9 cellular contexts compared by ENCODE assay signal in genomic region chrX:17535229-17535628, GRCh38.
DNase-seq lines count a peak whose midpoint lies in the region; ATAC-seq and TF ChIP-seq lines count a peak whose summit lies in the region.
"Had no signal": no experiment of that assay in that cellular context is flagged by ENCODE, and none has a peak within 500 bp of the region (broad histone marks: within the 10 kb centered on the region; RNA-seq: fewer than 3 reads in every experiment).

No MANE protein-coding gene starts in this region.

- no peak overlapping the region for H3K4me3 Mint-ChIP-seq in activated CD8-positive, alpha-beta T cell treated with anti-CD3 and anti-CD28 coated beads, Interleukin-2, amount 10 ng/mL, durations not matched to agents 7 days and 5 days
- H3K4me3 Mint-ChIP-seq in stimulated activated effector memory CD8-positive, alpha-beta T cell treated with anti-CD3 and anti-CD28 coated beads, Interleukin-12 subunit alpha, Interleukin-12 subunit beta, amount 100 ng/mL, for 72 hours = no peak overlapping the region
- H3K4me3 Mint-ChIP-seq: T-cell had no signal

- H3K36me3 ChIP-seq in iPS DF 6.9 (ENCODE audit: control insufficient read depth, insufficient read depth, low read length) = no peaks in the 10 kb centered on the region

- peaks cover 5% of the 10 kb centered on the region for H3K4me1 Mint-ChIP-seq in activated CD8-positive, alpha-beta T cell treated with anti-CD3 and anti-CD28 coated beads, Interleukin-2, amount 10 ng/mL, durations not matched to agents 7 days and 5 days (ENCODE audit: low read depth)
- no peaks in the 10 kb centered on the region for H3K4me1 Mint-ChIP-seq in stimulated activated effector memory CD8-positive, alpha-beta T cell treated with anti-CD3 and anti-CD28 coated beads, Interleukin-12 subunit alpha, Interleukin-12 subunit beta, amount 100 ng/mL, for 72 hours
- H3K4me1 Mint-ChIP-seq: T-cell had no signal

- peaks cover under 1% of the 10 kb centered on the region for H3K27me3 Mint-ChIP-seq in activated CD8-positive, alpha-beta T cell treated with anti-CD3 and anti-CD28 coated beads, Interleukin-2, amount 10 ng/mL, durations not matched to agents 7 days and 5 days (ENCODE audit: low read depth)

- no peaks in the 10 kb centered on the region for H3K27me3 ChIP-seq in iPS DF 6.9 (ENCODE audit: control insufficient read depth, insufficient read depth, low read length)

- H3K36me3 Mint-ChIP-seq in activated CD8-positive, alpha-beta T cell treated with anti-CD3 and anti-CD28 coated beads, Interleukin-2, amount 10 ng/mL, durations not matched to agents 7 days and 5 days (ENCODE audit: low read depth) = no peaks in the 10 kb centered on the region
- no peaks in the 10 kb centered on the region for H3K36me3 Mint-ChIP-seq in stimulated activated effector memory CD8-positive, alpha-beta T cell treated with anti-CD3 and anti-CD28 coated beads, Interleukin-12 subunit alpha, Interleukin-12 subunit beta, amount 100 ng/mL, for 72 hours
- H3K36me3 Mint-ChIP-seq: T-cell had no signal

- H3K4me3 ChIP-seq in GM12875 (ENCODE audit: low read depth, low read length) (no peak overlapping the region), iPS DF 6.9 (ENCODE audit: low read length) (no peak overlapping the region)

- no peaks in the 10 kb centered on the region for H3K9me3 ChIP-seq in iPS DF 6.9 (ENCODE audit: control insufficient read depth, insufficient read depth, low read length)

- POLR2A ChIA-PET in activated CD8-positive, alpha-beta T cell treated with anti-CD3 and anti-CD28 coated beads, Interleukin-2, amount 10 ng/mL, durations not matched to agents 7 days and 5 days (lab: Charles Lee) = no interaction called here

- H3K4me1 ChIP-seq in iPS DF 6.9 (ENCODE audit: control insufficient read depth, insufficient read depth, low read length) = peaks cover 1% of the 10 kb centered on the region; the same call in 1 of the 2 replicates

- WGBS in iPS DF 6.9 (ENCODE audit: insufficient coverage, insufficient read length) = no CpG with 5 or more reads among the region's 4 CpGs

- H3K27ac Mint-ChIP-seq in activated CD8-positive, alpha-beta T cell treated with anti-CD3 and anti-CD28 coated beads, Interleukin-2, amount 10 ng/mL, durations not matched to agents 7 days and 5 days = no peak overlapping the region
- H3K27ac Mint-ChIP-seq in stimulated activated effector memory CD8-positive, alpha-beta T cell treated with anti-CD3 and anti-CD28 coated beads, Interleukin-12 subunit alpha, Interleukin-12 subunit beta, amount 100 ng/mL, for 72 hours = no peak overlapping the region
- H3K27ac Mint-ChIP-seq: T-cell had no signal

- peak; percentile 65 for TF ChIP-seq CTCF in GM12875 (IDR thresholded peaks at IDR 0.05; ENCODE audit: borderline replicate concordance, insufficient read depth, low read depth, low read length)

- ATAC-seq in HG03280 (IDR thresholded peaks at IDR 0.05; ENCODE audit: unreplicated experiment) = peak; percentile 55
- no peak for ATAC-seq in activated CD8-positive, alpha-beta T cell treated with anti-CD3 and anti-CD28 coated beads, Interleukin-2, amount 10 ng/mL, durations not matched to agents 7 days and 5 days
- ATAC-seq in stimulated activated effector memory CD8-positive, alpha-beta T cell treated with anti-CD3 and anti-CD28 coated beads, Interleukin-12 subunit alpha, Interleukin-12 subunit beta, amount 100 ng/mL, for 72 hours = no peak
- ATAC-seq in GM18868 (IDR thresholded peaks at IDR 0.05; ENCODE audit: unreplicated experiment) = no peak
- ATAC-seq: T-cell had no signal

- DNase-seq in activated CD8-positive, alpha-beta T cell treated with anti-CD3 and anti-CD28 coated beads, Interleukin-2, amount 10 ng/mL, durations not matched to agents 7 days and 5 days = peak; percentile 33
- DNase-seq in iPS DF 6.9 (ENCODE audit: low read depth, low spot score) (peak; percentile 29), GM03348 (ENCODE audit: low spot score) (no peak), midbrain (lab: John Stamatoyannopoulos, UW) (no peak)
- peak; percentile 2 to 51 for DNase-seq in stimulated activated effector memory CD8-positive, alpha-beta T cell treated with anti-CD3 and anti-CD28 coated beads, Interleukin-12 subunit alpha, Interleukin-12 subunit beta, amount 100 ng/mL, for 72 hours (ENCODE audit: low spot score in 2 of 2)

- CTCF ChIA-PET in activated CD8-positive, alpha-beta T cell treated with anti-CD3 and anti-CD28 coated beads, Interleukin-2, amount 10 ng/mL, durations not matched to agents 7 days and 5 days (lab: Charles Lee) = interaction anchor here (0.7 to 1.4 kb wide), 5 partner anchors 9 to 209 kb away, joined by 3 read pairs; no protein-coding TSS in a partner anchor

- H3K9me3 Mint-ChIP-seq in activated CD8-positive, alpha-beta T cell treated with anti-CD3 and anti-CD28 coated beads, Interleukin-2, amount 10 ng/mL, durations not matched to agents 7 days and 5 days (ENCODE audit: insufficient read depth) = no peaks in the 10 kb centered on the region
- no peaks in the 10 kb centered on the region for H3K9me3 Mint-ChIP-seq in stimulated activated effector memory CD8-positive, alpha-beta T cell treated with anti-CD3 and anti-CD28 coated beads, Interleukin-12 subunit alpha, Interleukin-12 subunit beta, amount 100 ng/mL, for 72 hours
- H3K9me3 Mint-ChIP-seq: T-cell had no signal

- H3K27ac ChIP-seq in iPS DF 6.9 (ENCODE audit: low read length) = no peak overlapping the region

Comparison
In these comparisons a context has a peak if more than half of its experiments do, and no peak if none do; other contexts are left out.
1. DNase-seq: peak in activated CD8-positive, alpha-beta T cell treated with anti-CD3 and anti-CD28 coated beads, Interleukin-2, amount 10 ng/mL, durations not matched to agents 7 days and 5 days (single experiment), iPS DF 6.9 (single experiment) and stimulated activated effector memory CD8-positive, alpha-beta T cell treated with anti-CD3 and anti-CD28 coated beads, Interleukin-12 subunit alpha, Interleukin-12 subunit beta, amount 100 ng/mL, for 72 hours (2 of 2); none in GM03348 (single experiment) and midbrain (single experiment).